ENCODE assay signal across 9 cellular contexts in the genomic region with DNA sequence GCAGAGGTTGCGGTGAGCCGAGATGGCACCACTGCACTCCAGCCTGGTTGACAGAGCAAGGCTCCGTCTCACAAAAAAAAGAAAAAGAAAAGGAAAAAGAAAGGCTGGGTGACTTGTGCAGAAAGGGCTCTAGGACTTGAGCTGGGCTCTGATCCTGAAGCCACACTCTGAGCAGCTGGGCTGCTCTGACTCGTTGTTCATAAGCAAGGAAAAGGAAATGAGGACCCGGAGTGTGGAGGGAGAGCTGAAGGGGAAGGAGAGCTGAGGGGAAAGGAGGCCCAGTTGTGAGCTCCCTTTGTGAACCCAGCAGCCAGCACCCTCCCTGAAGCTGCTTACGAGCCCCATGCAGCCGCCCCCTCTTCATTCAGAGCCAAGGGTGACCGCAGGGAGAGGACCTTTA. TPM values are rescaled to one million over a fixed set of nuclear protein-coding genes. Genes with fewer than 3 reads are reported as not detected.
DNase-seq lines count a peak whose midpoint lies in the region; TF ChIP-seq lines count a peak whose summit lies in the region.
"Had no signal": no experiment of that assay in that cellular context is flagged by ENCODE, and none has a peak within 500 bp of the region (broad histone marks: within the 10 kb centered on the region; RNA-seq: fewer than 3 reads in every experiment).

No MANE protein-coding gene starts in this region.

- H3K4me3 ChIP-seq in subcutaneous abdominal adipose tissue (ENCODE audit: low read depth in 1 of 5, low read length in 5 of 5), result no peak overlapping the region
- no peak overlapping the region for H3K4me3 ChIP-seq in adrenal gland
- H3K4me3 ChIP-seq in thyroid gland (replicated peaks in 1 of 3), result no peak overlapping the region

- H3K36me3 Mint-ChIP-seq in activated CD4-positive, alpha-beta T cell treated with anti-CD3 and anti-CD28 coated beads, Interleukin-2, amount 10 ng/mL, durations not matched to agents 24 days and 14 days (ENCODE audit: low read depth), result peaks cover 13% of the 10 kb centered on the region
- peaks cover 13% of the 10 kb centered on the region for H3K36me3 Mint-ChIP-seq in activated CD4-positive, alpha-beta memory T cell treated with anti-CD3 and anti-CD28 coated beads for 36 hours

- intact Hi-C loops in activated CD4-positive, alpha-beta T cell treated with anti-CD3 and anti-CD28 coated beads, Interleukin-2, amount 10 ng/mL, durations not matched to agents 24 days and 14 days (cut with micrococcal nuclease), result loop anchor here (1.0 kb wide), 1 partner anchor 9 kb away; no protein-coding TSS in a partner anchor
- intact Hi-C loops in activated CD4-positive, alpha-beta memory T cell treated with anti-CD3 and anti-CD28 coated beads for 36 hours (cut with micrococcal nuclease), result no loop called here
- intact Hi-C loops in adrenal gland (cut with DNase I), result no loop called here
- intact Hi-C loops in thyroid gland (cut with DNase I), result loop anchor here (5.0 kb wide), 1 partner anchor 50 kb away; a partner anchor contains a TSS

- H3K36me3 ChIP-seq in subcutaneous abdominal adipose tissue (ENCODE audit: control insufficient read depth in 5 of 5, insufficient read depth in 5 of 5, low read length in 5 of 5) (peaks cover 0 to 75% (median 48%) of the 10 kb centered on the region in 5 donors), adrenal gland (replicated peaks in 1 of 2) (peaks cover 0 to 29% of the 10 kb centered on the region in 2 donors), thyroid gland (peaks cover 22 to 23% of the 10 kb centered on the region in 2 donors)

- H3K4me3 Mint-ChIP-seq in activated CD4-positive, alpha-beta T cell treated with anti-CD3 and anti-CD28 coated beads, Interleukin-2, amount 10 ng/mL, durations not matched to agents 24 days and 14 days, result peak overlapping the region; percentile 44
- peak overlapping the region; percentile 23 for H3K4me3 Mint-ChIP-seq in activated CD4-positive, alpha-beta memory T cell treated with anti-CD3 and anti-CD28 coated beads for 36 hours

- CTCF ChIA-PET in activated CD4-positive, alpha-beta memory T cell treated with anti-CD3 and anti-CD28 coated beads for 36 hours (lab: Charles Lee), result interaction anchor here (0.6 to 7.4 kb wide), 7 partner anchors 10 to 108 kb away, joined by 3 to 81 read pairs (median 10); no protein-coding TSS in a partner anchor

- no peaks in the 10 kb centered on the region for H3K27me3 ChIP-seq in layer of hippocampus (ENCODE audit: control insufficient read depth, insufficient read depth, low read length)
- H3K27me3 ChIP-seq in subcutaneous abdominal adipose tissue (ENCODE audit: control insufficient read depth in 5 of 5, insufficient read depth in 4 of 5, low read length in 5 of 5), result no peaks in the 10 kb centered on the region
- no peaks in the 10 kb centered on the region for H3K27me3 ChIP-seq in adrenal gland
- no peaks in the 10 kb centered on the region for H3K27me3 ChIP-seq in thyroid gland

- WGBS in adrenal gland, 4 donors, result 61 to 84% (median 70%) methylated on average over 8 of the region's 8 CpGs
- 72 to 79% methylated on average over 8 of the region's 8 CpGs for WGBS in thyroid gland, 2 donors

- no peaks in the 10 kb centered on the region for H3K9me3 Mint-ChIP-seq in activated CD4-positive, alpha-beta T cell treated with anti-CD3 and anti-CD28 coated beads, Interleukin-2, amount 10 ng/mL, durations not matched to agents 24 days and 14 days
- H3K9me3 Mint-ChIP-seq in activated CD4-positive, alpha-beta memory T cell treated with anti-CD3 and anti-CD28 coated beads for 36 hours, result no peaks in the 10 kb centered on the region

- no peak for TF ChIP-seq POLR2A in adrenal gland (IDR thresholded peaks at IDR 0.05)
- TF ChIP-seq POLR2A in thyroid gland (IDR thresholded peaks at IDR 0.05), result no peak

- H3K9me3 ChIP-seq in subcutaneous abdominal adipose tissue (ENCODE audit: control insufficient read depth in 5 of 5, low read length in 5 of 5), result no peaks in the 10 kb centered on the region
- H3K9me3 ChIP-seq in adrenal gland (replicated peaks in 1 of 3), result no peaks in the 10 kb centered on the region
- H3K9me3 ChIP-seq in thyroid gland, result no peaks in the 10 kb centered on the region

- peak overlapping the region; percentile 88 for H3K27ac Mint-ChIP-seq in activated CD4-positive, alpha-beta T cell treated with anti-CD3 and anti-CD28 coated beads, Interleukin-2, amount 10 ng/mL, durations not matched to agents 24 days and 14 days
- peak overlapping the region; percentile 90 for H3K27ac Mint-ChIP-seq in activated CD4-positive, alpha-beta memory T cell treated with anti-CD3 and anti-CD28 coated beads for 36 hours

- H3K4me1 Mint-ChIP-seq in activated CD4-positive, alpha-beta T cell treated with anti-CD3 and anti-CD28 coated beads, Interleukin-2, amount 10 ng/mL, durations not matched to agents 24 days and 14 days, result peaks cover 26% of the 10 kb centered on the region
- peaks cover 52% of the 10 kb centered on the region for H3K4me1 Mint-ChIP-seq in activated CD4-positive, alpha-beta memory T cell treated with anti-CD3 and anti-CD28 coated beads for 36 hours (ENCODE audit: low read depth)

- H3K4me1 ChIP-seq in subcutaneous abdominal adipose tissue (ENCODE audit: control insufficient read depth in 5 of 5, insufficient read depth in 5 of 5, low read length in 5 of 5) (peaks cover 6 to 49% (median 34%) of the 10 kb centered on the region in 5 donors), adrenal gland (replicated peaks in 1 of 2) (peaks cover 0 to 19% of the 10 kb centered on the region in 2 donors), thyroid gland (peaks cover 0 to 21% of the 10 kb centered on the region in 2 donors)

- H3K27ac ChIP-seq in layer of hippocampus (ENCODE audit: low read depth, low read length) (peak overlapping the region; percentile 52), subcutaneous abdominal adipose tissue (ENCODE audit: low read depth, low read length) (peak overlapping the region; percentile 85), adrenal gland (peak overlapping the region in 2 of 5 donors; percentile 34 to 83), thyroid gland (no peak overlapping the region)

- POLR2A ChIA-PET in activated CD4-positive, alpha-beta memory T cell treated with anti-CD3 and anti-CD28 coated beads for 36 hours (lab: Charles Lee), result interaction anchor here (0.8 to 2.1 kb wide), 6 partner anchors 11 to 57 kb away, joined by 3 to 6 read pairs (median 4); a partner anchor contains a TSS

- no peaks in the 10 kb centered on the region for H3K27me3 Mint-ChIP-seq in activated CD4-positive, alpha-beta T cell treated with anti-CD3 and anti-CD28 coated beads, Interleukin-2, amount 10 ng/mL, durations not matched to agents 24 days and 14 days
- H3K27me3 Mint-ChIP-seq in activated CD4-positive, alpha-beta memory T cell treated with anti-CD3 and anti-CD28 coated beads for 36 hours, result no peaks in the 10 kb centered on the region

- DNase-seq in activated CD4-positive, alpha-beta T cell treated with anti-CD3 and anti-CD28 coated beads, Interleukin-2, amount 10 ng/mL, durations not matched to agents 24 days and 14 days, result no peak
- no peak for DNase-seq in activated CD4-positive, alpha-beta T cell treated with anti-CD3 and anti-CD28 coated beads for 1 hour
- DNase-seq in activated CD4-positive, alpha-beta memory T cell treated with anti-CD3 and anti-CD28 coated beads for 36 hours, result no peak
- DNase-seq in adrenal gland, result no peak
- no peak for DNase-seq in NCI-H2107 treated with DMSO at 0.1 percent for 48 hours (lab: John Stamatoyannopoulos, UW; ENCODE audit: unreplicated experiment)
- no peak for DNase-seq in thyroid gland
- DNase-seq: small intestine had no signal

- TF ChIP-seq CTCF in adrenal gland (IDR thresholded peaks at IDR 0.05), result no peak
- TF ChIP-seq CTCF in thyroid gland (IDR thresholded peaks at IDR 0.05), result no peak

- H3K9ac ChIP-seq in subcutaneous abdominal adipose tissue (ENCODE audit: low read length in 5 of 5), result peak overlapping the region in 2 of 5 donors; percentile 0 to 43

RNA-seq across cellular contexts. Expression of a gene that starts 12.4 kb away (rescaled TPM):
- total RNA-seq in activated CD4-positive, alpha-beta T cell treated with anti-CD3 and anti-CD28 coated beads, Interleukin-2, amount 10 ng/mL, durations not matched to agents 24 days and 14 days, result 110 and 115 TPM in 2 replicates
- 100 to 1,000 TPM in 1 of 2 experiments, 10 to 100 TPM in 1; 97.6 to 102 TPM for total RNA-seq in activated CD4-positive, alpha-beta memory T cell treated with anti-CD3 and anti-CD28 coated beads for 36 hours
- total RNA-seq in adrenal gland (10 to 100 TPM in 5 of 8 donors, 1 to 10 TPM in 3; 8.1 to 18.7 (median 10.6) TPM), thyroid gland (10 to 100 TPM in 1 of 4 donors, 1 to 10 TPM in 2, under 1 TPM in 1; 0.81 to 10.1 (median 3.3) TPM)
- polyA plus RNA-seq in adrenal gland, result 10 to 100 TPM in 1 of 3 donors, 1 to 10 TPM in 2; 2.4 to 27.3 (median 9.8) TPM

RNA-seq across cellular contexts. Expression of a gene that starts 18.5 kb away (rescaled TPM):
- total RNA-seq in activated CD4-positive, alpha-beta T cell treated with anti-CD3 and anti-CD28 coated beads, Interleukin-2, amount 10 ng/mL, durations not matched to agents 24 days and 14 days, result 75.8 and 77.2 TPM in 2 replicates
- 10 to 100 TPM; 59.0 to 61.1 TPM for total RNA-seq in activated CD4-positive, alpha-beta memory T cell treated with anti-CD3 and anti-CD28 coated beads for 36 hours
- total RNA-seq in adrenal gland (10 to 100 TPM; 30.6 to 93.3 (median 65.6) TPM), thyroid gland (10 to 100 TPM; 46.2 to 90.5 (median 60.4) TPM)
- polyA plus RNA-seq in adrenal gland, result 100 to 1,000 TPM in 2 of 3 donors, 10 to 100 TPM in 1; 42.4 to 160 (median 107) TPM

RNA-seq across cellular contexts. Expression of a gene that starts 31.4 kb away (rescaled TPM):
- 49.3 and 51.2 TPM in 2 replicates for total RNA-seq in activated CD4-positive, alpha-beta T cell treated with anti-CD3 and anti-CD28 coated beads, Interleukin-2, amount 10 ng/mL, durations not matched to agents 24 days and 14 days
- total RNA-seq in activated CD4-positive, alpha-beta memory T cell treated with anti-CD3 and anti-CD28 coated beads for 36 hours, result 10 to 100 TPM; 21.9 to 22.9 TPM
- total RNA-seq in adrenal gland (10 to 100 TPM; 16.2 to 49.7 (median 20.9) TPM), thyroid gland (10 to 100 TPM in 3 of 4 donors, 1 to 10 TPM in 1; 4.2 to 15.8 (median 12.3) TPM)
- polyA plus RNA-seq in adrenal gland, result 10 to 100 TPM in 2 of 3 donors, 1 to 10 TPM in 1; 10.0 to 41.9 (median 13.4) TPM

RNA-seq across cellular contexts. Expression of a gene that starts 47.2 kb away (rescaled TPM):
- not detected in 2 replicates for total RNA-seq in activated CD4-positive, alpha-beta T cell treated with anti-CD3 and anti-CD28 coated beads, Interleukin-2, amount 10 ng/mL, durations not matched to agents 24 days and 14 days
- total RNA-seq in activated CD4-positive, alpha-beta memory T cell treated with anti-CD3 and anti-CD28 coated beads for 36 hours, result not detected
- total RNA-seq in adrenal gland, result under 1 TPM in 1 of 8 donors, not detected in 7; 0.42 TPM
- 1 to 10 TPM in 1 of 3 donors, under 1 TPM in 2; 0.42 to 1.4 (median 0.47) TPM for polyA plus RNA-seq in adrenal gland
- not detected for total RNA-seq in thyroid gland

RNA-seq across cellular contexts. Expression of a gene that starts 48.3 kb away (rescaled TPM):
- total RNA-seq in activated CD4-positive, alpha-beta T cell treated with anti-CD3 and anti-CD28 coated beads, Interleukin-2, amount 10 ng/mL, durations not matched to agents 24 days and 14 days, result 361 and 362 TPM in 2 replicates
- 100 to 1,000 TPM; 816 to 833 TPM for total RNA-seq in activated CD4-positive, alpha-beta memory T cell treated with anti-CD3 and anti-CD28 coated beads for 36 hours
- total RNA-seq in adrenal gland, result 1,000 to 10,000 TPM in 3 of 8 donors, 100 to 1,000 TPM in 5; 623 to 2,904 (median 918) TPM
- 1,000 to 10,000 TPM in 2 of 3 donors, 100 to 1,000 TPM in 1; 588 to 4,628 (median 4,577) TPM for polyA plus RNA-seq in adrenal gland
- total RNA-seq in thyroid gland, result 100 to 1,000 TPM; 146 to 212 (median 188) TPM

Comparison
In these comparisons a context has a peak if more than half of its experiments do, and no peak if none do; other contexts are left out.
1. H3K27ac ChIP-seq: peak in layer of hippocampus (single experiment) and subcutaneous abdominal adipose tissue (single experiment); none in thyroid gland (0 of 3).
2. intact Hi-C loops: an anchor here in activated CD4-positive, alpha-beta T cell treated with anti-CD3 and anti-CD28 coated beads, Interleukin-2, amount 10 ng/mL, durations not matched to agents 24 days and 14 days (1.0 kb wide) and thyroid gland (5.0 kb wide); none called in activated CD4-positive, alpha-beta memory T cell treated with anti-CD3 and anti-CD28 coated beads for 36 hours and adrenal gland.